Comparison of ENCODE assay signal across 18 cellular contexts in genomic region chr2:200364142-200364541, GRCh38. TPM values are rescaled to one million over a fixed set of nuclear protein-coding genes. Genes with fewer than 3 reads are reported as not detected.
DNase-seq lines count a peak whose midpoint lies in the region; ATAC-seq, FAIRE-seq and TF ChIP-seq lines count a peak whose summit lies in the region.
"Had no signal": no experiment of that assay in that cellular context is flagged by ENCODE, and none has a peak within 500 bp of the region (broad histone marks: within the 10 kb centered on the region; RNA-seq: fewer than 3 reads in every experiment).

No MANE protein-coding gene starts in this region.

- H3K27me3 ChIP-seq in HepG2 (ENCODE audit: control insufficient read depth in 1 of 2, insufficient read depth in 2 of 2, low read length in 2 of 2) (no peaks in the 10 kb centered on the region), right lobe of liver (no peaks in the 10 kb centered on the region), trophoblast cell (ENCODE audit: insufficient read depth, low read length) (no peaks in the 10 kb centered on the region), neuronal stem cell (ENCODE audit: control insufficient read depth in 3 of 3, insufficient read depth in 3 of 3, low read depth in 1 of 3, low read length in 3 of 3) (no peaks in the 10 kb centered on the region)

- H2AFZ ChIP-seq in HepG2 (ENCODE audit: low read length) (no peak overlapping the region), trophoblast cell (ENCODE audit: insufficient read depth, low read length, poor library complexity) (no peak overlapping the region), neuronal stem cell (ENCODE audit: low read length) (no peak overlapping the region)

- peaks cover 30% of the 10 kb centered on the region for H4K20me1 ChIP-seq in HepG2 (ENCODE audit: insufficient read depth, low read length)

- H4K12ac ChIP-seq in trophoblast cell (ENCODE audit: low read depth, low read length) = no peak overlapping the region

- no peak overlapping the region for H3K27ac ChIP-seq in HepG2 (ENCODE audit: extremely low read length, insufficient read depth, low read length)
- no peak overlapping the region for H3K27ac ChIP-seq in right lobe of liver
- peak overlapping the region; percentile 74 for H3K27ac ChIP-seq in trophoblast cell (ENCODE audit: low read depth, low read length)
- no peak overlapping the region for H3K27ac ChIP-seq in neuronal stem cell (replicated peaks; ENCODE audit: low read length)
- H3K27ac ChIP-seq: 22Rv1, RWPE1 had no signal

- H3K4me1 ChIP-seq in HepG2 (ENCODE audit: insufficient read depth, low read length) (peaks cover 79% of the 10 kb centered on the region), right lobe of liver (peaks cover 0 to 31% (median 10%) of the 10 kb centered on the region in 4 donors), trophoblast cell (ENCODE audit: control insufficient read depth in 1 of 2, insufficient read depth in 2 of 2, low read length in 2 of 2) (peaks cover 9 to 26% of the 10 kb centered on the region in 2 experiments), neuronal stem cell (ENCODE audit: control insufficient read depth in 2 of 2, insufficient read depth in 1 of 2, low read depth in 1 of 2, low read length in 2 of 2) (peaks cover 6 to 23% of the 10 kb centered on the region in 2 donors)

- no peaks in the 10 kb centered on the region for H3K36me3 Mint-ChIP-seq in progenitor cell of endocrine pancreas (ENCODE audit: insufficient read depth)
- H3K36me3 Mint-ChIP-seq: CD14-positive monocyte had no signal

- H2BK120ac ChIP-seq in trophoblast cell (ENCODE audit: insufficient read depth, low read length, poor library complexity) (peak overlapping the region; percentile 55), neuronal stem cell (ENCODE audit: low read depth, low read length) (no peak overlapping the region)

- H3K9me3 ChIP-seq in HepG2 (ENCODE audit: low read length) = no peaks in the 10 kb centered on the region
- H3K9me3 ChIP-seq in right lobe of liver = no peaks in the 10 kb centered on the region
- no peaks in the 10 kb centered on the region for H3K9me3 ChIP-seq in trophoblast cell (ENCODE audit: insufficient read depth, low read depth, low read length)
- no peaks in the 10 kb centered on the region for H3K9me3 ChIP-seq in neuronal stem cell (replicated peaks in 1 of 2; ENCODE audit: control insufficient read depth in 2 of 2, insufficient read depth in 1 of 2, low read depth in 1 of 2, low read length in 2 of 2)
- H3K9me3 ChIP-seq: HAP-1 had no signal

- TF ChIP-seq POLR2A in HepG2 (IDR thresholded peaks at IDR 0.05; ENCODE audit: insufficient read depth in 1 of 2, low read depth in 2 of 2, low read length in 2 of 2) (no peak), right lobe of liver (IDR thresholded peaks at IDR 0.05) (no peak)

- intact Hi-C loops in HepG2 (cut with micrococcal nuclease; ENCODE audit: unreplicated experiment) = loop anchor here (10.0 kb wide), 1 partner anchor 379 kb away; no protein-coding TSS in a partner anchor
- intact Hi-C loops in right lobe of liver (cut with DNase I) = no loop called here

- H2BK12ac ChIP-seq in trophoblast cell (ENCODE audit: low read length) (peak overlapping the region; percentile 69), neuronal stem cell (ENCODE audit: low read length) (no peak overlapping the region)

- H2BK15ac ChIP-seq in neuronal stem cell (ENCODE audit: low read length) = no peak overlapping the region

- H3K4me1 Mint-ChIP-seq in progenitor cell of endocrine pancreas (ENCODE audit: low read depth) = peaks cover 70% of the 10 kb centered on the region

- in situ Hi-C loops in HepG2 (cut with HindIII; ENCODE audit: extremely low pct_ligation_motif_present, low pct_unique_long_range_greater_than_20kb) = no loop called here

- no peak for FAIRE-seq in HepG2 (lab: Jason Lieb, UNC)

- H4K91ac ChIP-seq in trophoblast cell (ENCODE audit: low read depth, low read length) = peak overlapping the region; percentile 77
- no peak overlapping the region for H4K91ac ChIP-seq in neuronal stem cell (ENCODE audit: low read depth, low read length, poor library complexity)

- no peak for TF ChIP-seq EP300 in HepG2 (IDR thresholded peaks at IDR 0.05; ENCODE audit: low read depth in 2 of 2, low read length in 2 of 2)
- no peak for TF ChIP-seq EP300 in HepG2 (CRISPR knock-in tag; IDR thresholded peaks at IDR 0.05; ENCODE audit: borderline replicate concordance)

- H3K18ac ChIP-seq in trophoblast cell (ENCODE audit: low read length) (no peak overlapping the region), neuronal stem cell (ENCODE audit: low read length) (no peak overlapping the region)

- ATAC-seq in HepG2 (no peak), right lobe of liver (no peak)

- H3K79me2 ChIP-seq in HepG2 (ENCODE audit: insufficient read depth, low read length) (peaks cover 94% of the 10 kb centered on the region), trophoblast cell (ENCODE audit: control insufficient read depth, insufficient read depth, low read length, poor library complexity) (peaks cover 5% of the 10 kb centered on the region)

- no peak overlapping the region for H3K4me3 Mint-ChIP-seq in progenitor cell of endocrine pancreas (ENCODE audit: low read depth)
- H3K4me3 Mint-ChIP-seq: CD14-positive monocyte had no signal

- H3K27me3 Mint-ChIP-seq in progenitor cell of endocrine pancreas = no peaks in the 10 kb centered on the region

- no peaks in the 10 kb centered on the region for H3K9me3 Mint-ChIP-seq in progenitor cell of endocrine pancreas (ENCODE audit: low read depth)
- H3K9me3 Mint-ChIP-seq: CD14-positive monocyte had no signal

- POLR2A ChIA-PET in HepG2 (lab: Yijun Ruan, JAX) = interaction anchor here (1.0 to 1.7 kb wide), 3 partner anchors 12 to 61 kb away, joined by 4 to 5 read pairs (median 4); partner anchors contain the start of gene SPATS2L

- no peak overlapping the region for H3K27ac Mint-ChIP-seq in progenitor cell of endocrine pancreas
- H3K27ac Mint-ChIP-seq: CD14-positive monocyte had no signal

- no peak overlapping the region for H3K4ac ChIP-seq in trophoblast cell (ENCODE audit: low read depth, low read length)
- H3K4ac ChIP-seq in neuronal stem cell (ENCODE audit: low read length) = no peak overlapping the region

- 94% methylated on average over 7 of the region's 7 CpGs for WGBS in HepG2 (ENCODE audit: low lambda C conversion rate)
- 37% methylated on average over 2 of the region's 7 CpGs for WGBS in right lobe of liver (ENCODE audit: insufficient coverage, low coverage, low lambda C conversion rate, missing lambda C conversion rate)
- no CpG with 5 or more reads among the region's 7 CpGs for WGBS in trophoblast cell (ENCODE audit: extremely low coverage, insufficient coverage, insufficient read length)
- WGBS in neuronal stem cell (ENCODE audit: extremely low coverage in 2 of 2, insufficient read length in 2 of 2, insufficient replicate concordance in 1 of 2), 2 donors = no CpG with 5 or more reads among the region's 7 CpGs

- no peak for DNase-seq in HepG2 (ENCODE audit: low spot score)
- no peak for DNase-seq in right lobe of liver
- DNase-seq in lung microvascular endothelial cell (ENCODE audit: low read depth in 2 of 2) = peak; percentile 34 to 57
- no peak for DNase-seq in trophoblast cell
- DNase-seq in progenitor cell of endocrine pancreas (ENCODE audit: low spot score, unreplicated experiment) = no peak
- DNase-seq in NCI-H2171 treated with DMSO at 0.1 percent for 48 hours (lab: John Stamatoyannopoulos, UW) = no peak
- no peak for DNase-seq in GM19240 (ENCODE audit: insufficient read length, low spot score)
- no peak for DNase-seq in neuronal stem cell (ENCODE audit: low spot score)
- DNase-seq: DND-41, NCI-H1105, NCI-H1694, NCI-H2081 treated with DMSO at 0.1 percent for 48 hours, NCI-H510A treated with DMSO at 0.1 percent for 48 hours had no signal

- H3K23ac ChIP-seq in trophoblast cell (ENCODE audit: low read length) (no peak overlapping the region), neuronal stem cell (ENCODE audit: low read depth, low read length, poor library complexity) (no peak overlapping the region)

- no peak for TF ChIP-seq RAD21 in HepG2 (CRISPR knock-in tag; IDR thresholded peaks at IDR 0.05)

- no peak for TF ChIP-seq CTCF in HepG2 (CRISPR knock-in tag; IDR thresholded peaks at IDR 0.05)
- TF ChIP-seq CTCF in right lobe of liver (IDR thresholded peaks at IDR 0.05) = no peak
- no peak for TF ChIP-seq CTCF in progenitor cell of endocrine pancreas (IDR thresholded peaks at IDR 0.05; ENCODE audit: unreplicated experiment)

- no peak overlapping the region for H3K4me2 ChIP-seq in HepG2 (ENCODE audit: low read depth, low read length)
- peak overlapping the region; percentile 5 for H3K4me2 ChIP-seq in trophoblast cell (ENCODE audit: low read length)
- H3K4me2 ChIP-seq in neuronal stem cell (ENCODE audit: insufficient read depth, low read length, poor library complexity, severe bottlenecking) = no peak overlapping the region

- H3K9ac ChIP-seq in HepG2 (ENCODE audit: insufficient read depth, low read depth, low read length) (no peak overlapping the region), trophoblast cell (ENCODE audit: low read length) (no peak overlapping the region), neuronal stem cell (ENCODE audit: low read depth, low read length, poor library complexity) (no peak overlapping the region)

- H3K4me3 ChIP-seq in HepG2 (replicated peaks in 1 of 3; ENCODE audit: insufficient read depth in 1 of 3, low read depth in 2 of 3, low read length in 3 of 3) = no peak overlapping the region
- H3K4me3 ChIP-seq in right lobe of liver = no peak overlapping the region
- H3K4me3 ChIP-seq in trophoblast cell (ENCODE audit: low read depth, low read length) = no peak overlapping the region
- H3K4me3 ChIP-seq in neuronal stem cell (ENCODE audit: low read length in 2 of 2) = no peak overlapping the region
- H3K4me3 ChIP-seq: HAP-1 had no signal

- no peak overlapping the region for H2AK5ac ChIP-seq in trophoblast cell (ENCODE audit: low read length)
- no peak overlapping the region for H2AK5ac ChIP-seq in neuronal stem cell (ENCODE audit: low read depth, low read length)

- H3K14ac ChIP-seq in trophoblast cell (ENCODE audit: low read length) (peak overlapping the region; percentile 31), neuronal stem cell (ENCODE audit: low read length) (no peak overlapping the region)

- H3K36me3 ChIP-seq in HepG2 (replicated peaks in 1 of 2; ENCODE audit: control insufficient read depth in 1 of 2, insufficient read depth in 2 of 2, low read length in 2 of 2) = peaks cover 7 to 20% of the 10 kb centered on the region in 2 experiments; a peak in 4 of 5 replicates
- no peaks in the 10 kb centered on the region for H3K36me3 ChIP-seq in right lobe of liver
- H3K36me3 ChIP-seq in trophoblast cell (ENCODE audit: control insufficient read depth in 1 of 2, insufficient read depth in 2 of 2, low read length in 2 of 2) = no peaks in the 10 kb centered on the region
- no peaks in the 10 kb centered on the region for H3K36me3 ChIP-seq in neuronal stem cell (replicated peaks in 1 of 2; ENCODE audit: control insufficient read depth in 2 of 2, insufficient read depth in 2 of 2, low read length in 2 of 2)
- H3K36me3 ChIP-seq: HAP-1 had no signal

- H3K79me1 ChIP-seq in trophoblast cell (ENCODE audit: low read length) (peaks cover 17% of the 10 kb centered on the region), neuronal stem cell (ENCODE audit: low read depth, low read length) (peaks cover 2% of the 10 kb centered on the region)

- H4K8ac ChIP-seq in trophoblast cell (ENCODE audit: low read depth, low read length) (peak overlapping the region; percentile 50), neuronal stem cell (ENCODE audit: low read depth, low read length) (no peak overlapping the region)

- CTCF ChIA-PET in HepG2 (lab: Yijun Ruan, JAX; ENCODE audit: low intra/inter-chr PET ratio, low total read pairs) = no interaction called here

- H2BK5ac ChIP-seq in trophoblast cell (ENCODE audit: low read depth, low read length, poor library complexity) (peak overlapping the region; percentile 64), neuronal stem cell (ENCODE audit: low read length) (no peak overlapping the region)

- no TSS peak for BruUV-seq in HepG2 (replicated peaks; lab: Mats Ljungman, UMichigan)

RNA-seq across cellular contexts. Expression of gene SPATS2L, which starts 57.6 kb away (rescaled TPM):
- total RNA-seq in HepG2 (2016; rRNA removed; fragmentation: Illumina TruSeq; extraction: Trizol) = 154 and 165 TPM in 2 replicates
- total RNA-seq in HepG2 (2016; cell fraction: cytosol; rRNA removed; fragmentation: Illumina TruSeq; extraction: Trizol; ENCODE audit: low read depth) = 81.5 and 81.6 TPM in 2 replicates
- total RNA-seq in HepG2 (2016; cell fraction: insoluble cytoplasmic fraction; rRNA removed; fragmentation: Illumina TruSeq; extraction: Trizol) = 151 and 153 TPM in 2 replicates
- total RNA-seq in HepG2 (2016; cell fraction: membrane; rRNA removed; fragmentation: Illumina TruSeq; extraction: Trizol) = 160 and 169 TPM in 2 replicates
- total RNA-seq in HepG2 (2016; cell fraction: nucleus; rRNA removed; fragmentation: Illumina TruSeq; extraction: Trizol) = 110 and 114 TPM in 2 replicates
- polyA plus RNA-seq in HepG2 (2011; rRNA removed) = 180 and 212 TPM in 2 replicates
- polyA plus RNA-seq in HepG2 (2011; cell fraction: cytosol; rRNA removed) = 161 and 177 TPM in 2 replicates
- polyA plus RNA-seq in HepG2 (2011; cell fraction: nucleus; rRNA removed) = 71.8 and 89.4 TPM in 2 replicates
- polyA plus RNA-seq in HepG2 (2012) = 134 and 184 TPM in 2 replicates
- 102 and 115 TPM in 2 replicates for polyA plus RNA-seq in HepG2 (2016; cell fraction: cytosol; fragmentation: Illumina TruSeq; extraction: Trizol; ENCODE audit: low read depth)
- polyA plus RNA-seq in HepG2 (2016; cell fraction: insoluble cytoplasmic fraction; fragmentation: Illumina TruSeq; extraction: Trizol; ENCODE audit: low read depth) = 213 and 235 TPM in 2 replicates
- 179 and 180 TPM in 2 replicates for polyA plus RNA-seq in HepG2 (2016; cell fraction: membrane; fragmentation: Illumina TruSeq; extraction: Trizol; ENCODE audit: low read depth)
- polyA plus RNA-seq in HepG2 (2016; cell fraction: nucleus; fragmentation: Illumina TruSeq; extraction: Trizol; ENCODE audit: insufficient read depth, low read depth) = 145 and 148 TPM in 2 replicates
- 28.4 and 78.1 TPM in 2 replicates for polyA minus RNA-seq in HepG2 (2011; rRNA and poly(A)+ RNA removed; ENCODE audit: low replicate concordance)
- polyA minus RNA-seq in HepG2 (2011; cell fraction: cytosol; rRNA and poly(A)+ RNA removed) = 121 and 126 TPM in 2 replicates
- polyA minus RNA-seq in HepG2 (2011; cell fraction: nucleus; rRNA and poly(A)+ RNA removed) = 287 and 295 TPM in 2 replicates
- total RNA-seq in right lobe of liver = 100 to 1,000 TPM in 1 of 6 experiments, 10 to 100 TPM in 5; 60.7 to 109 (median 72.9) TPM
- total RNA-seq in lung microvascular endothelial cell = 5.4 and 11.8 TPM in 2 replicates
- 338 and 348 TPM in 2 replicates for polyA plus RNA-seq in trophoblast cell (2013)
- 110 and 121 TPM in 2 replicates for total RNA-seq in progenitor cell of endocrine pancreas
- 34.9 TPM for polyA plus RNA-seq in neuronal stem cell (2013, experiment 1 of 2)
- 35.6 TPM for polyA plus RNA-seq in neuronal stem cell (2013, experiment 2 of 2)
- total RNA-seq: G401 had no signal

Comparison
In these comparisons a context has a peak if more than half of its experiments do, and no peak if none do; other contexts are left out.
1. DNase-seq: peak in lung microvascular endothelial cell (2 of 2); none in HepG2 (single experiment), right lobe of liver (0 of 3), trophoblast cell (0 of 2), progenitor cell of endocrine pancreas (single experiment), NCI-H2171 treated with DMSO at 0.1 percent for 48 hours (single experiment), GM19240 (single experiment) and neuronal stem cell (single experiment).